9 cellular contexts compared by ENCODE assay signal in the genomic region with DNA sequence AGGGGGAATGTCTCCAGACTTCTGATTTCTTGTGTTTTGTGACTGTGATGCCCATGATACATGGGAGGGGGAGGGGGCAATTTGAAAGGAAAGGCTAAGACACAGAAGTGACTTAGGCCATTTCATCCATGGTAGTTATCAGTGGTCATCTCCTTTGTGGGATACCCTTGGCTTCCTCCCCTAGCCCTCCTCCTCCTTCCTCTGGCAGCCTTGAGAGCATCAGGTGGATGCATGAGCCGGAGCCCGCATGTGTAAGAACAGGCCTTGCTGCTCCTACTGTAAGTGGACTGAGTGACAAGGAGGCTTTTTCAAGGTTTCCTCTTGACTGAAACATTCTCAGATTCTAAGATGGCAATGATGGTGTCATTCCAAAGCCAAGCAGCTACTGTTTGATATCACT. TPM values are rescaled to one million over a fixed set of nuclear protein-coding genes. Genes with fewer than 3 reads are reported as not detected.
DNase-seq lines count a peak whose midpoint lies in the region; ATAC-seq, FAIRE-seq and TF ChIP-seq lines count a peak whose summit lies in the region.
"Had no signal": no experiment of that assay in that cellular context is flagged by ENCODE, and none has a peak within 500 bp of the region (broad histone marks: within the 10 kb centered on the region; RNA-seq: fewer than 3 reads in every experiment).

No MANE protein-coding gene starts in this region.

- DNase-seq in GM19239 (ENCODE audit: insufficient read length, low spot score) = no peak
- DNase-seq in Panc1 (ENCODE audit: low read depth, low spot score) = no peak
- no peak for DNase-seq in cortex of kidney (lab: John Stamatoyannopoulos, UW)
- DNase-seq in H7 = no peak
- DNase-seq: OCI-M1 had no signal

- TF ChIP-seq CTCF in Panc1 (IDR thresholded peaks at IDR 0.05) = no peak

- in situ Hi-C loops in Panc1 (cut with HindIII; ENCODE audit: low pct_unique_long_range_greater_than_20kb, low sequenced_read_pairs) = no loop called here

- H3K27me3 ChIP-seq in Panc1 (ENCODE audit: control insufficient read depth, insufficient read depth, low read length) (no peaks in the 10 kb centered on the region), endocrine pancreas (ENCODE audit: control insufficient read depth, insufficient read depth, low read length) (no peaks in the 10 kb centered on the region), skeletal muscle satellite cell (ENCODE audit: control insufficient read depth, insufficient read depth, low read length) (no peaks in the 10 kb centered on the region), H7 (ENCODE audit: control insufficient read depth, insufficient read depth, low read length) (peaks cover 19% of the 10 kb centered on the region; the same call in 1 of the 2 replicates)

- peak overlapping the region; percentile 79 for H3K9ac ChIP-seq in endocrine pancreas (ENCODE audit: control insufficient read depth, insufficient read depth, low read length)
- H3K9ac ChIP-seq in skeletal muscle satellite cell (ENCODE audit: low read depth, low read length) = no peak overlapping the region

- intact Hi-C loops in Panc1 (cut with micrococcal nuclease; ENCODE audit: unreplicated experiment) = no loop called here

- POLR2A ChIA-PET in Panc1 (lab: Charles Lee) = no interaction called here

- H3K4me1 ChIP-seq in Panc1 (ENCODE audit: control insufficient read depth, insufficient read depth, low read length) (no peaks in the 10 kb centered on the region), endocrine pancreas (ENCODE audit: control insufficient read depth, insufficient read depth, low read length) (peaks cover 4% of the 10 kb centered on the region), skeletal muscle satellite cell (ENCODE audit: control insufficient read depth, insufficient read depth, low read length) (no peaks in the 10 kb centered on the region)

- H3K9me3 ChIP-seq in Panc1 (ENCODE audit: control insufficient read depth, insufficient read depth, low read depth, low read length) (no peaks in the 10 kb centered on the region), endocrine pancreas (ENCODE audit: control insufficient read depth, low read length) (no peaks in the 10 kb centered on the region), skeletal muscle satellite cell (replicated peaks; ENCODE audit: low read length) (no peaks in the 10 kb centered on the region)

- no TSS peak for BruUV-seq in Panc1 (replicated peaks; lab: Mats Ljungman, UMichigan)

- FAIRE-seq in GM19239 (lab: Jason Lieb, UNC) = peak; percentile 23

- no peaks in the 10 kb centered on the region for H3K36me3 ChIP-seq in Panc1 (ENCODE audit: control insufficient read depth, insufficient read depth, low read length)
- no peaks in the 10 kb centered on the region for H3K36me3 ChIP-seq in endocrine pancreas (ENCODE audit: control insufficient read depth, insufficient read depth, low read length)
- H3K36me3 ChIP-seq in skeletal muscle satellite cell (ENCODE audit: insufficient read depth, low read length) = no peaks in the 10 kb centered on the region
- H3K36me3 ChIP-seq in H7 (replicated peaks; ENCODE audit: control insufficient read depth, insufficient read depth, low read length) = no peaks in the 10 kb centered on the region

- H3K4me2 ChIP-seq in skeletal muscle satellite cell (ENCODE audit: low read length) = peak overlapping the region; percentile 98

- ATAC-seq in Panc1 = no peak
- ATAC-seq in HG02870 (IDR thresholded peaks at IDR 0.05; ENCODE audit: unreplicated experiment) = no peak
- no peak for ATAC-seq in HG03460 (IDR thresholded peaks at IDR 0.05; ENCODE audit: unreplicated experiment)

- H3K27ac ChIP-seq in Panc1 (ENCODE audit: low read length) = no peak overlapping the region

- H3K4me3 ChIP-seq in Panc1 (ENCODE audit: low read depth in 2 of 2, low read length in 2 of 2) (peak overlapping the region; percentile 66 to 69), endocrine pancreas (ENCODE audit: control insufficient read depth, insufficient read depth, low read length) (peak overlapping the region; percentile 40), skeletal muscle satellite cell (ENCODE audit: low read length) (peak overlapping the region; percentile 87), H7 (ENCODE audit: insufficient read depth, low read depth, low read length) (no peak overlapping the region; the same call in 1 of the 2 replicates)

- CTCF ChIA-PET in Panc1 (lab: Charles Lee) = no interaction called here

RNA-seq across cellular contexts. Expression of gene CD83, which starts 0.9 kb away (rescaled TPM):
- 5.3 TPM for total RNA-seq in Panc1 (2021; ENCODE audit: unreplicated experiment)
- 5.6 TPM for polyA plus RNA-seq in Panc1 (2012; ENCODE audit: insufficient read length)
- 2.0 and 3.3 TPM in 2 replicates for total RNA-seq in skeletal muscle satellite cell (2012; rRNA removed)
- 2.9 and 4.5 TPM in 2 replicates for total RNA-seq in H7 (2014; rRNA removed; shearing (Covaris generic))
